Comparison of ENCODE assay signal across 20 cellular contexts in the genomic region with DNA sequence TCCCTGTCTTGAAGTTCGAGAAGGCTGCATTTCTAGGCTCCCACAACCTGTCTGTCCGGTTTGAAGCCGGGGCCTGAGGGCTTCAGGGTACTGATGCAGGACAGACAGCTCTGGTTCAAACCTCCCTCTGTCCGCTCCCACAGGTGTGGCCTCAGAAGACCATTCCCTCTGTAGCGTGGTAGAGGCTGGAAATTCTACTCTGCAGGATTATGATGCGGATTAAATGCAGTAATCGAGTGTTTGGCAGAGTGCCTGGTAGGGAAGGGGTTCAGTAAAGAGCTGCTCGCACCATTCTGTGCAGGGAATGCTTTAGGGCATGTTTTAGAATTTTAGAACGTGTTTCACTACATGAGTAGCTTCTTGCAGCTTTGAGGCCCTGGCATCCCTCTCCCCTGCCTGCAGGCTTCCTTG. TPM values are rescaled to one million over a fixed set of nuclear protein-coding genes. Genes with fewer than 3 reads are reported as not detected.
DNase-seq lines count a peak whose midpoint lies in the region; ATAC-seq and TF ChIP-seq lines count a peak whose summit lies in the region.
"Had no signal": no experiment of that assay in that cellular context is flagged by ENCODE, and none has a peak within 500 bp of the region (broad histone marks: within the 10 kb centered on the region; RNA-seq: fewer than 3 reads in every experiment).

No MANE protein-coding gene starts in this region.

- TF ChIP-seq POLR2A in thyroid gland (IDR thresholded peaks at IDR 0.05): no peak

- H3K36me3 ChIP-seq in thyroid gland: no peaks in the 10 kb centered on the region
- no peaks in the 10 kb centered on the region for H3K36me3 ChIP-seq in CD8-positive, alpha-beta memory T cell (ENCODE audit: insufficient read depth, low read length)
- H3K36me3 ChIP-seq: right atrium auricular region had no signal

- peaks cover 8 to 50% of the 10 kb centered on the region in 2 donors for H3K4me1 ChIP-seq in thyroid gland
- peaks cover 8% of the 10 kb centered on the region for H3K4me1 ChIP-seq in CD8-positive, alpha-beta memory T cell (ENCODE audit: insufficient read depth, low read length)

- H3K4me3 ChIP-seq in thyroid gland (replicated peaks in 1 of 3): no peak overlapping the region
- H3K4me3 ChIP-seq in CD8-positive, alpha-beta memory T cell (ENCODE audit: low read length): no peak overlapping the region
- H3K4me3 ChIP-seq: right atrium auricular region had no signal

- H3K4me1 Mint-ChIP-seq in CD8-positive, alpha-beta memory T cell: peaks cover 34 to 61% (median 42%) of the 10 kb centered on the region in 3 donors

- intact Hi-C loops in thyroid gland (cut with DNase I): no loop called here

- no peak overlapping the region for H3K4me3 Mint-ChIP-seq in CD8-positive, alpha-beta memory T cell
- H3K4me3 Mint-ChIP-seq: stimulated activated naive CD8-positive, alpha-beta T cell treated with anti-CD3 and anti-CD28 coated beads, Interleukin-15, amount 100 ng/mL, for 72 hours had no signal

- peaks cover 0 to 5% (median 0%) of the 10 kb centered on the region in 3 donors for H3K36me3 Mint-ChIP-seq in CD8-positive, alpha-beta memory T cell

- H3K27ac Mint-ChIP-seq in CD8-positive, alpha-beta memory T cell: peak overlapping the region in 2 of 8 donors; percentile 1 to 12

- H3K27ac ChIP-seq in RWPE1 (peak overlapping the region; percentile 29), thyroid gland (no peak overlapping the region)
- no peak overlapping the region for H3K27ac ChIP-seq in CD8-positive, alpha-beta memory T cell (ENCODE audit: low read depth, low read length)
- H3K27ac ChIP-seq: right atrium auricular region had no signal

- no peaks in the 10 kb centered on the region for H3K9me3 Mint-ChIP-seq in CD8-positive, alpha-beta memory T cell
- H3K9me3 Mint-ChIP-seq: stimulated activated naive CD8-positive, alpha-beta T cell treated with anti-CD3 and anti-CD28 coated beads, Interleukin-15, amount 100 ng/mL, for 72 hours had no signal

- POLR2A ChIA-PET in RWPE1 (lab: Yijun Ruan, JAX; ENCODE audit: low non-redundant PET): no interaction called here
- POLR2A ChIA-PET in CD8-positive, alpha-beta memory T cell (lab: Charles Lee): no interaction called here

- ATAC-seq in GM19397 (IDR thresholded peaks at IDR 0.05; ENCODE audit: unreplicated experiment): no peak
- ATAC-seq in HG03460 (IDR thresholded peaks at IDR 0.05; ENCODE audit: unreplicated experiment): no peak
- ATAC-seq: activated CD4-positive, CD25-positive, alpha-beta regulatory T cell treated with anti-CD3 and anti-CD28 coated beads, Interleukin-2, amount 50 U/mL, for 24 hours; stimulated activated naive CD8-positive, alpha-beta T cell treated with anti-CD3 and anti-CD28 coated beads, Interleukin-15, amount 100 ng/mL, for 72 hours had no signal

- no peaks in the 10 kb centered on the region for H3K27me3 ChIP-seq in thyroid gland
- no peaks in the 10 kb centered on the region for H3K27me3 ChIP-seq in CD8-positive, alpha-beta memory T cell (ENCODE audit: insufficient read depth, low read length, poor library complexity, severe bottlenecking)
- H3K27me3 ChIP-seq: right atrium auricular region had no signal

- TF ChIP-seq CTCF in RWPE1 (conservative IDR thresholded peaks at IDR 0.05; ENCODE audit: low read depth): no peak
- TF ChIP-seq CTCF in thyroid gland (IDR thresholded peaks at IDR 0.05): no peak

- peak; percentile 23 for DNase-seq in SIG-M5 treated with dmso at 0.1 percent for 504 hours (lab: John Stamatoyannopoulos, UW; ENCODE audit: unreplicated experiment)
- no peak for DNase-seq in SIG-M5 (lab: John Stamatoyannopoulos, UW)
- peak; percentile 57 for DNase-seq in RWPE1 (ENCODE audit: low spot score)
- peak; percentile 22 for DNase-seq in fibroblast of the conjunctiva (ENCODE audit: low read depth)
- peak; percentile 77 to 85 for DNase-seq in thyroid gland
- DNase-seq in CD8-positive, alpha-beta memory T cell: no peak
- DNase-seq: activated gamma-delta T cell treated with Interleukin-2 at 50 U/mL for 16 hours; dermis blood vessel endothelial cell; GF-D8; GOT3; head of caudate nucleus; kidney; midbrain; stimulated activated naive CD8-positive, alpha-beta T cell treated with anti-CD3 and anti-CD28 coated beads, Interleukin-15, amount 100 ng/mL, for 72 hours; T-helper 2 cell had no signal

- no peaks in the 10 kb centered on the region for H3K9me3 ChIP-seq in thyroid gland
- H3K9me3 ChIP-seq in CD8-positive, alpha-beta memory T cell (ENCODE audit: low read length): no peaks in the 10 kb centered on the region
- H3K9me3 ChIP-seq: right atrium auricular region had no signal

- WGBS in thyroid gland, 2 donors: 51 to 57% methylated on average over 7 of the region's 9 CpGs

- no peaks in the 10 kb centered on the region for H3K27me3 Mint-ChIP-seq in CD8-positive, alpha-beta memory T cell
- H3K27me3 Mint-ChIP-seq: stimulated activated naive CD8-positive, alpha-beta T cell treated with anti-CD3 and anti-CD28 coated beads, Interleukin-15, amount 100 ng/mL, for 72 hours had no signal

- CTCF ChIA-PET in RWPE1 (lab: Yijun Ruan, JAX): no interaction called here
- CTCF ChIA-PET in CD8-positive, alpha-beta memory T cell (lab: Charles Lee): interaction anchor here (1.0 to 2.7 kb wide), 2 partner anchors 20 to 107 kb away, joined by 3 to 7 read pairs; no protein-coding TSS in a partner anchor

RNA-seq across cellular contexts. Expression of a gene that starts 30.5 kb away (rescaled TPM):
- 10 to 100 TPM; 34.9 to 59.7 (median 42.9) TPM for total RNA-seq in thyroid gland
- total RNA-seq in CD8-positive, alpha-beta memory T cell: 10 to 100 TPM; 17.8 to 18.3 TPM
- polyA plus RNA-seq in CD8-positive, alpha-beta memory T cell: 0.79 TPM

RNA-seq across cellular contexts. Expression of a gene that starts 37.3 kb away (rescaled TPM):
- total RNA-seq in thyroid gland: 1 to 10 TPM in 1 of 4 donors, under 1 TPM in 3; 0.44 to 1.3 (median 0.68) TPM
- total RNA-seq in CD8-positive, alpha-beta memory T cell: under 1 TPM; 0.13 to 0.18 TPM
- polyA plus RNA-seq in CD8-positive, alpha-beta memory T cell: 0.20 TPM
- total RNA-seq: astrocyte had no signal

RNA-seq across cellular contexts. Expression of a gene that starts 44.4 kb away (rescaled TPM):
- 10 to 100 TPM; 10.6 to 22.7 (median 19.1) TPM for total RNA-seq in thyroid gland
- total RNA-seq in CD8-positive, alpha-beta memory T cell: 10 to 100 TPM; 51.6 TPM
- 93.5 TPM for polyA plus RNA-seq in CD8-positive, alpha-beta memory T cell

RNA-seq across cellular contexts. Expression of a gene that starts 47.2 kb away (rescaled TPM):
- 1 to 10 TPM in 1 of 4 donors, under 1 TPM in 2, not detected in 1; 0.34 to 2.1 (median 0.78) TPM for total RNA-seq in thyroid gland
- 1 to 10 TPM; 7.9 to 8.5 TPM for total RNA-seq in CD8-positive, alpha-beta memory T cell
- 6.7 TPM for polyA plus RNA-seq in CD8-positive, alpha-beta memory T cell

RNA-seq across cellular contexts. Expression of a gene that starts 54.6 kb away (rescaled TPM):
- total RNA-seq in thyroid gland: 10 to 100 TPM; 25.0 to 53.3 (median 38.8) TPM
- total RNA-seq in CD8-positive, alpha-beta memory T cell: 10 to 100 TPM; 22.7 to 24.3 TPM
- polyA plus RNA-seq in CD8-positive, alpha-beta memory T cell: 151 TPM

Comparison
In these comparisons a context has a peak if more than half of its experiments do, and no peak if none do; other contexts are left out.
1. DNase-seq: peak in SIG-M5 treated with dmso at 0.1 percent for 504 hours (single experiment), RWPE1 (single experiment), fibroblast of the conjunctiva (single experiment) and thyroid gland (2 of 2); none in SIG-M5 (single experiment) and CD8-positive, alpha-beta memory T cell (0 of 5).